ENCODE assay signal across 21 cellular contexts in genomic region chr15:91252756-91253155, GRCh38.
"Had no signal": no experiment of that assay in that cellular context is flagged by ENCODE, and none has a peak within 500 bp of the region (broad histone marks: within the 10 kb centered on the region; RNA-seq: fewer than 3 reads in every experiment).

No MANE protein-coding gene starts in this region.

- H3K9me3 ChIP-seq: colonic mucosa, esophagus muscularis mucosa, esophagus squamous epithelium, gastrocnemius medialis, gastroesophageal sphincter, heart left ventricle had no signal

- H3K36me3 ChIP-seq: colonic mucosa, esophagus muscularis mucosa, esophagus squamous epithelium, gastrocnemius medialis, gastroesophageal sphincter, heart left ventricle had no signal

- H3K4me3 Mint-ChIP-seq: effector memory CD8-positive, alpha-beta T cell; endodermal cell had no signal

- H3K27me3 ChIP-seq: colonic mucosa, dorsolateral prefrontal cortex, esophagus muscularis mucosa, gastrocnemius medialis, heart left ventricle had no signal

- H3K9me3 Mint-ChIP-seq: effector memory CD8-positive, alpha-beta T cell; endodermal cell had no signal

- DNase-seq: colonic mucosa; cortex of kidney; dorsolateral prefrontal cortex; effector CD4-positive, alpha-beta T cell; effector CD8-positive, alpha-beta T cell; effector memory CD4-positive, alpha-beta T cell; effector memory CD8-positive, alpha-beta T cell; endodermal cell; erythroblast; esophagus squamous epithelium; foreskin fibroblast; foreskin keratinocyte; foreskin melanocyte; gastrocnemius medialis; glutamatergic neuron; head of caudate nucleus; heart left ventricle had no signal

- H3K4me3 ChIP-seq: colonic mucosa, coronary artery, dorsolateral prefrontal cortex, esophagus muscularis mucosa, esophagus squamous epithelium, gastrocnemius medialis, gastroesophageal sphincter, heart left ventricle had no signal

- H3K4me1 ChIP-seq: colonic mucosa, esophagus muscularis mucosa, esophagus squamous epithelium, foreskin keratinocyte, gastrocnemius medialis, gastroesophageal sphincter had no signal

- H3K27ac Mint-ChIP-seq: effector memory CD8-positive, alpha-beta T cell; endodermal cell had no signal

- H3K4me1 Mint-ChIP-seq: endodermal cell had no signal

- H3K27ac ChIP-seq: colonic mucosa, coronary artery, epithelial cell of prostate, esophagus muscularis mucosa, esophagus squamous epithelium, foreskin keratinocyte, gastrocnemius medialis, gastroesophageal sphincter, heart left ventricle had no signal
